ENCODE assay signal across 20 cellular contexts in the genomic region with DNA sequence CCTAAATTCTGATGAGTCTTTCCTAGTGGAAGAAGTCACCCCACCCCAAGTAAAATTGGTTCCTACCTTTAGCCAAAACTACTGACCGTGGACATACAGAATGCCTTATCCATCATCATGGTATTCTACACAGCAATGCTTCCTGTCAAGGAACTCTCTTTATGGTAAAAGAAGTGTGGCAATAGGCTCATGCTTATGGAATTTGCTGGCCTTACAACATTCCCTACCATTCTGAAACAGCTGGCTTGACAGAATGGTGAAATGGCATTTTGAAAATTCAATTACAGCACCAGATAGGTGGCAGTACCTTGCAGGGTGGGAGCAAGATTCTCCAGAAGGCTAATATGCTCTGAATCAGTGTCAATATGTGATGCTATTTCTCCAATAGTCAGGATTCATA. TPM values are rescaled to one million over a fixed set of nuclear protein-coding genes. Genes with fewer than 3 reads are reported as not detected.
DNase-seq lines count a peak whose midpoint lies in the region; ATAC-seq, FAIRE-seq and TF ChIP-seq lines count a peak whose summit lies in the region.
"Had no signal": no experiment of that assay in that cellular context is flagged by ENCODE, and none has a peak within 500 bp of the region (broad histone marks: within the 10 kb centered on the region; RNA-seq: fewer than 3 reads in every experiment).

No MANE protein-coding gene starts in this region.

- TF ChIP-seq CTCF in AG10803 (conservative IDR thresholded peaks at IDR 0.05; ENCODE audit: low read length), result no peak
- no peak for TF ChIP-seq CTCF in bronchial epithelial cell (IDR thresholded peaks at IDR 0.05; ENCODE audit: insufficient read depth, low read length, severe bottlenecking)
- TF ChIP-seq CTCF in foreskin keratinocyte (conservative IDR thresholded peaks at IDR 0.05), result no peak
- no peak for TF ChIP-seq CTCF in omental fat pad (IDR thresholded peaks at IDR 0.05)

- no peaks in the 10 kb centered on the region for H3K4me1 ChIP-seq in foreskin keratinocyte

- H3K27me3 Mint-ChIP-seq in activated T-cell treated with anti-CD3 and anti-CD28 coated beads, Interleukin-2, amount 50 U/mL, for 24 hours, result no peaks in the 10 kb centered on the region

- no peak overlapping the region for H3K27ac Mint-ChIP-seq in activated T-cell treated with anti-CD3 and anti-CD28 coated beads, Interleukin-2, amount 50 U/mL, for 24 hours

- no peaks in the 10 kb centered on the region for H3K36me3 Mint-ChIP-seq in activated T-cell treated with anti-CD3 and anti-CD28 coated beads, Interleukin-2, amount 50 U/mL, for 24 hours (ENCODE audit: low read depth)
- H3K36me3 Mint-ChIP-seq: CD8-positive, alpha-beta memory T cell had no signal

- H3K9me3 Mint-ChIP-seq in activated T-cell treated with anti-CD3 and anti-CD28 coated beads, Interleukin-2, amount 50 U/mL, for 24 hours, result peaks cover 5% of the 10 kb centered on the region
- H3K9me3 Mint-ChIP-seq: CD8-positive, alpha-beta memory T cell had no signal

- no peaks in the 10 kb centered on the region for H3K36me3 ChIP-seq in bronchial epithelial cell (ENCODE audit: control insufficient read depth, insufficient read depth, low read length)

- H3K4me1 Mint-ChIP-seq in activated T-cell treated with anti-CD3 and anti-CD28 coated beads, Interleukin-2, amount 50 U/mL, for 24 hours (ENCODE audit: low read depth), result peaks cover 3% of the 10 kb centered on the region
- H3K4me1 Mint-ChIP-seq: CD8-positive, alpha-beta memory T cell had no signal

- TF ChIP-seq RAD21 in Ishikawa (IDR thresholded peaks at IDR 0.05; ENCODE audit: low read depth), result no peak

- no peak for TF ChIP-seq EP300 in Ishikawa (IDR thresholded peaks at IDR 0.05; ENCODE audit: borderline replicate concordance)

- no peak overlapping the region for H3K27ac ChIP-seq in foreskin keratinocyte

- FAIRE-seq in bronchial epithelial cell (lab: Jason Lieb, UNC), result no peak
- FAIRE-seq: D721Med, GM12892, H1 had no signal

- H3K27me3 ChIP-seq in bronchial epithelial cell (ENCODE audit: control insufficient read depth, insufficient read depth, low read length) (no peaks in the 10 kb centered on the region), foreskin keratinocyte (peaks cover 3% of the 10 kb centered on the region)

- ATAC-seq in foreskin keratinocyte (peak; percentile 46), omental fat pad (ENCODE audit: low FRiP score) (no peak), HG03469 (IDR thresholded peaks at IDR 0.05; ENCODE audit: unreplicated experiment) (no peak)

- H3K4me3 ChIP-seq in AG10803 (ENCODE audit: low read length) (no peak overlapping the region), bronchial epithelial cell (ENCODE audit: low read depth, low read length) (no peak overlapping the region)

- H3K4me3 Mint-ChIP-seq in activated T-cell treated with anti-CD3 and anti-CD28 coated beads, Interleukin-2, amount 50 U/mL, for 24 hours, result no peak overlapping the region
- H3K4me3 Mint-ChIP-seq: CD8-positive, alpha-beta memory T cell had no signal

- peak; percentile 6 for DNase-seq in AG10803 (ENCODE audit: low read depth)
- DNase-seq in bronchial epithelial cell (ENCODE audit: low read depth), result peak; percentile 73
- DNase-seq in foreskin keratinocyte, result peak; percentile 47 to 78
- no peak for DNase-seq in omental fat pad (ENCODE audit: low spot score)
- no peak for DNase-seq in activated CD4-positive, alpha-beta T cell treated with anti-CD3 and anti-CD28 coated beads for 4 hours
- no peak for DNase-seq in activated T-cell treated with anti-CD3 and anti-CD28 coated beads, Interleukin-2, amount 50 U/mL, for 24 hours
- DNase-seq: 8988T; CD8-positive, alpha-beta memory T cell; DMS79 treated with DMSO at 0.1 percent for 48 hours; GF-D8; Kasumi-1; NCI-H1105 treated with DMSO at 0.1 percent for 48 hours; NCI-H187 treated with DMSO at 0.1 percent for 48 hours; NCI-H2171; NCI-H446 treated with DMSO at 0.1 percent for 48 hours had no signal

TF ChIP-seq in Ishikawa, 13 proteins besides CTCF, POLR2A, EP300 and RAD21:
- 0 out of 2 replicates have a peak, but pooled peaks have one; percentile 20 for TF ChIP-seq TEAD4 (IDR thresholded peaks at IDR 0.05)
- no peak for TF ChIP-seq TAF1 (IDR thresholded peaks at IDR 0.05; ENCODE audit: low read depth)
- no peak for TF ChIP-seq EGR1 (IDR thresholded peaks at IDR 0.05)

RNA-seq across cellular contexts. Expression of a gene that starts 41.8 kb away (rescaled TPM):
- total RNA-seq in bronchial epithelial cell (0.38 and 2.1 TPM in 2 replicates), foreskin keratinocyte (0.99 and 1.4 TPM in 2 replicates), omental fat pad (1 to 10 TPM; 4.0 to 9.4 (median 7.0) TPM)
- polyA plus RNA-seq in foreskin keratinocyte, result 0.17 and 0.27 TPM in 2 replicates

Comparison
In these comparisons a context has a peak if more than half of its experiments do, and no peak if none do; other contexts are left out.
1. DNase-seq: peak in AG10803 (single experiment), bronchial epithelial cell (single experiment) and foreskin keratinocyte (2 of 2); none in omental fat pad (single experiment), activated CD4-positive, alpha-beta T cell treated with anti-CD3 and anti-CD28 coated beads for 4 hours (0 of 2) and activated T-cell treated with anti-CD3 and anti-CD28 coated beads, Interleukin-2, amount 50 U/mL, for 24 hours (single experiment).